In the genomic region with DNA sequence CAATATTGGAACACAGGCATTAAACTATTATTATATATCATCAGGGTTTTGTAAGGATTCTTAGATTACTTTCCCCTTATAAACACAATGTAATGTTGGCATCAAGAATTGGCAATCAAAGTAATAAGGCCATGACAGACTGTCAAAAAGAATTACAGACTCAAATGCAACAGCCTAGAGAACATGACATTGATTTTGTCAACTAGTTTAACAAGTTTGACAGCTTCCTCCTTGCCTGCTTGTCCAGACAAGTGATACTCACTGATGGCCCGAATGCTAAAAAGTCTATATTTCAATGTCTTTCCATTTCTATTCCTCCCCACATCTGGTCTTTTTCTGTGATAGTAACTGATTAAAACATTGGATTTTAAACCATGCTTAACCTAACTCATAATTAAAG, we compare ENCODE assay signal across 1 cellular context.
TF ChIP-seq lines count a peak whose summit lies in the region.

No MANE protein-coding gene starts in this region.

TF ChIP-seq in GM23338, 12 proteins besides CTCF, POLR2A, EP300 and RAD21:
- TF ChIP-seq REST (IDR thresholded peaks at IDR 0.05; ENCODE audit: unreplicated experiment): no peak
- no peak for TF ChIP-seq POLR2AphosphoS5 (IDR thresholded peaks at IDR 0.05; ENCODE audit: low read depth)
- TF ChIP-seq STAT1 (IDR thresholded peaks at IDR 0.05; ENCODE audit: unreplicated experiment): no peak
- TF ChIP-seq EZH2 (IDR thresholded peaks at IDR 0.05; ENCODE audit: low read depth, unreplicated experiment): no peak
- no peak for TF ChIP-seq EZH2phosphoT487 (IDR thresholded peaks at IDR 0.05; ENCODE audit: unreplicated experiment)
- TF ChIP-seq ZNF114 (CRISPR knock-in tag; IDR thresholded peaks at IDR 0.05): no peak
- no peak for TF ChIP-seq NANOG (IDR thresholded peaks at IDR 0.05; ENCODE audit: borderline replicate concordance)
- no peak for TF ChIP-seq ETS1 (IDR thresholded peaks at IDR 0.05)
- TF ChIP-seq JUNB (IDR thresholded peaks at IDR 0.05; ENCODE audit: unreplicated experiment): no peak
- TF ChIP-seq ZNF462 (CRISPR knock-in tag; IDR thresholded peaks at IDR 0.05): no peak
- no peak for TF ChIP-seq ZNF331 (CRISPR knock-in tag; IDR thresholded peaks at IDR 0.05; ENCODE audit: low read depth)
- no peak for TF ChIP-seq CREB1 (CRISPR knock-in tag; IDR thresholded peaks at IDR 0.05; ENCODE audit: low read depth)
TF ChIP-seq in GM23338: peak in this region for 0.
